ENCODE assay signal across 24 cellular contexts in the genomic region with DNA sequence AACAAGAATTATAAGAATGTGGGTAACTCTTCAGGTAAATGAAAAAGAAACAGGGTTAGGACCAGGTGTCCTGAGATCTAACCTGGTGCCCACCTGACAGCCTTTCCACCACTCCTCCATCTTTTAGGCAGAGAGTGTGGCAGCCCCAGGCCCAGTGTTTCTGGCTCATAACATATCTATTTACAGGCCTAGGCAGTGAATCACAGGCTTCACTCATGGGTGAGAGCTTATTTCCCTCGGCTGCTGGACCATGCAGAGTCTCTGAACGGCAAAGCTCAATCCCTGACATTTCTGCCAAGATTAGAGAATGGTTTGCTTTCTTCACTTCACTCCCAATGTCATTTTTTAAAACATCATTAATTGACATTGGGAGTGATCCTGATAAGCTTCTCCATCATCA.
DNase-seq lines count a peak whose midpoint lies in the region; TF ChIP-seq lines count a peak whose summit lies in the region.
"Had no signal": no experiment of that assay in that cellular context is flagged by ENCODE, and none has a peak within 500 bp of the region (broad histone marks: within the 10 kb centered on the region; RNA-seq: fewer than 3 reads in every experiment).

No MANE protein-coding gene starts in this region.

- WGBS in trophoblast cell (ENCODE audit: extremely low coverage, insufficient coverage, insufficient read length): no CpG with 5 or more reads among the region's 2 CpGs
- WGBS in transverse colon (ENCODE audit: low coverage in 1 of 2), 2 donors: 78 to 80% methylated on average over 1 to 2 of the region's 2 CpGs
- WGBS in endodermal cell (ENCODE audit: insufficient coverage in 1 of 2, insufficient read length in 1 of 2), 2 experiments: 86% methylated on average over 2 of the region's 2 CpGs; no CpG with 5 or more reads in 1 of the 2 experiments

- H3K9me3 ChIP-seq in adipocyte (ENCODE audit: control insufficient read depth, low read length) (no peaks in the 10 kb centered on the region), trophoblast cell (ENCODE audit: insufficient read depth, low read depth, low read length) (no peaks in the 10 kb centered on the region), transverse colon (no peaks in the 10 kb centered on the region), endodermal cell (ENCODE audit: control insufficient read depth, low read length) (no peaks in the 10 kb centered on the region)
- H3K9me3 ChIP-seq: SJCRH30 had no signal

- no peak overlapping the region for H4K91ac ChIP-seq in trophoblast cell (ENCODE audit: low read depth, low read length)

- no peaks in the 10 kb centered on the region for H3K4me1 ChIP-seq in adipocyte (ENCODE audit: control insufficient read depth, insufficient read depth, low read length)
- peaks cover 6% of the 10 kb centered on the region in 2 experiments for H3K4me1 ChIP-seq in trophoblast cell (ENCODE audit: control insufficient read depth in 1 of 2, insufficient read depth in 2 of 2, low read length in 2 of 2)
- peaks cover 0 to 3% (median 0%) of the 10 kb centered on the region in 4 donors for H3K4me1 ChIP-seq in transverse colon
- H3K4me1 ChIP-seq in endodermal cell (ENCODE audit: control insufficient read depth, insufficient read depth, low read length): peaks cover 5% of the 10 kb centered on the region
- H3K4me1 ChIP-seq: SJCRH30 had no signal

- TF ChIP-seq CTCF in transverse colon (IDR thresholded peaks at IDR 0.05): no peak
- no peak for TF ChIP-seq CTCF in endodermal cell (conservative IDR thresholded peaks at IDR 0.05)

- H2AFZ ChIP-seq in trophoblast cell (ENCODE audit: insufficient read depth, low read length, poor library complexity): no peak overlapping the region
- H2AFZ ChIP-seq: GM23338 had no signal

- H3K79me1 ChIP-seq in trophoblast cell (ENCODE audit: low read length): peaks cover 4% of the 10 kb centered on the region

- no peak for TF ChIP-seq EP300 in transverse colon (IDR thresholded peaks at IDR 0.05; ENCODE audit: low read depth)

- no peak overlapping the region for H3K4me2 ChIP-seq in trophoblast cell (ENCODE audit: low read length)
- H3K4me2 ChIP-seq: BLaER1, GM23338 had no signal

- peaks cover 2% of the 10 kb centered on the region for H3K79me2 ChIP-seq in trophoblast cell (ENCODE audit: control insufficient read depth, insufficient read depth, low read length, poor library complexity)

- no peaks in the 10 kb centered on the region for H3K9me3 Mint-ChIP-seq in endodermal cell
- H3K9me3 Mint-ChIP-seq: GM23338, H9 had no signal

- no peak for TF ChIP-seq POLR2A in transverse colon (IDR thresholded peaks at IDR 0.05)

- intact Hi-C loops in transverse colon (cut with DNase I; ENCODE audit: low total_unique reads): no loop called here

- H3K4ac ChIP-seq in trophoblast cell (ENCODE audit: low read depth, low read length): no peak overlapping the region

- no peaks in the 10 kb centered on the region for H3K36me3 Mint-ChIP-seq in endodermal cell (ENCODE audit: low read depth)
- H3K36me3 Mint-ChIP-seq: CD4-positive, CD25-positive, alpha-beta regulatory T cell had no signal

- H2AK5ac ChIP-seq in trophoblast cell (ENCODE audit: low read length): no peak overlapping the region

- H4K12ac ChIP-seq in trophoblast cell (ENCODE audit: low read depth, low read length): no peak overlapping the region

- no peaks in the 10 kb centered on the region for H3K27me3 Mint-ChIP-seq in endodermal cell (ENCODE audit: insufficient read depth)
- H3K27me3 Mint-ChIP-seq: CD4-positive, CD25-positive, alpha-beta regulatory T cell had no signal

- no peak overlapping the region for H3K4me3 Mint-ChIP-seq in endodermal cell
- H3K4me3 Mint-ChIP-seq: CD4-positive, CD25-positive, alpha-beta regulatory T cell; GM23338; H9 had no signal

- DNase-seq in adipocyte (ENCODE audit: low read depth) (peak; percentile 14), fibroblast of peridontal ligament (ENCODE audit: extremely low read depth) (peak; percentile 37), trophoblast cell (peak; percentile 16 to 29), transverse colon (no peak), endodermal cell (no peak), NCI-H510A (lab: John Stamatoyannopoulos, UW) (no peak), NCI-H1105 (lab: John Stamatoyannopoulos, UW) (no peak)
- DNase-seq: CD4-positive, CD25-positive, alpha-beta regulatory T cell; DMS153; DND-41; H9; NCI-H1048; NCI-H1417 treated with DMSO at 0.1 percent for 48 hours; NCI-H1694 treated with DMSO at 0.1 percent for 48 hours; NCI-H2081 treated with DMSO at 0.1 percent for 48 hours; NCI-H2171; NCI-H345; NCI-H524; NCI-H82; NK-92 treated with Interleukin-12 subunit alpha and Interleukin-12 subunit beta, amount 100 ng/mL, for 24 hours; PC-3; SJCRH30 had no signal

- no peak overlapping the region for H3K18ac ChIP-seq in trophoblast cell (ENCODE audit: low read length)

- H3K14ac ChIP-seq in trophoblast cell (ENCODE audit: low read length): no peak overlapping the region

- H3K4me1 Mint-ChIP-seq in endodermal cell: peaks cover 12% of the 10 kb centered on the region

- H3K27ac ChIP-seq in trophoblast cell (ENCODE audit: low read depth, low read length) (no peak overlapping the region), transverse colon (peak overlapping the region in 3 of 4 donors; percentile 7 to 36 (median 13)), endodermal cell (ENCODE audit: low read depth, low read length) (no peak overlapping the region)
- H3K27ac ChIP-seq: BLaER1, SJCRH30 had no signal

- H3K4me3 ChIP-seq in adipocyte (ENCODE audit: low read length) (no peak overlapping the region), trophoblast cell (ENCODE audit: low read depth, low read length) (no peak overlapping the region), transverse colon (no peak overlapping the region), endodermal cell (ENCODE audit: low read length) (no peak overlapping the region)
- H3K4me3 ChIP-seq: BLaER1, GM23338, SJCRH30 had no signal

- H4K8ac ChIP-seq in trophoblast cell (ENCODE audit: low read depth, low read length): no peak overlapping the region

- H3K36me3 ChIP-seq in adipocyte (ENCODE audit: control insufficient read depth, insufficient read depth, low read length, severe bottlenecking) (no peaks in the 10 kb centered on the region), trophoblast cell (ENCODE audit: control insufficient read depth in 1 of 2, insufficient read depth in 2 of 2, low read length in 2 of 2) (no peaks in the 10 kb centered on the region), transverse colon (no peaks in the 10 kb centered on the region), endodermal cell (ENCODE audit: control insufficient read depth, insufficient read depth, low read length) (no peaks in the 10 kb centered on the region)
- H3K36me3 ChIP-seq: BLaER1, SJCRH30 had no signal

- H3K23ac ChIP-seq in trophoblast cell (ENCODE audit: low read length): no peak overlapping the region

- H2BK12ac ChIP-seq in trophoblast cell (ENCODE audit: low read length): no peak overlapping the region

- in situ Hi-C loops in transverse colon (cut with MboI; ENCODE audit: low pct_ligation_motif_present in 1 of 4, low pct_unique_long_range_greater_than_20kb in 1 of 4, low sequenced_read_pairs in 3 of 4): no loop called here

- H3K27me3 ChIP-seq in adipocyte (replicated peaks; ENCODE audit: control insufficient read depth, insufficient read depth, low read length): no peaks in the 10 kb centered on the region
- no peaks in the 10 kb centered on the region for H3K27me3 ChIP-seq in trophoblast cell (ENCODE audit: insufficient read depth, low read length)
- no peaks in the 10 kb centered on the region for H3K27me3 ChIP-seq in transverse colon
- no peaks in the 10 kb centered on the region for H3K27me3 ChIP-seq in endodermal cell (ENCODE audit: control insufficient read depth, insufficient read depth, low read length, poor library complexity, severe bottlenecking)
- H3K27me3 ChIP-seq: BLaER1, SJCRH30 had no signal

- no peak overlapping the region for H2BK120ac ChIP-seq in trophoblast cell (ENCODE audit: insufficient read depth, low read length, poor library complexity)

- H3K27ac Mint-ChIP-seq in endodermal cell: no peak overlapping the region
- H3K27ac Mint-ChIP-seq: CD4-positive, CD25-positive, alpha-beta regulatory T cell; GM23338; H9 had no signal

- H3K9ac ChIP-seq in adipocyte (ENCODE audit: low read length) (no peak overlapping the region), trophoblast cell (ENCODE audit: low read length) (no peak overlapping the region), endodermal cell (ENCODE audit: extremely low read depth, low read length, poor library complexity, severe bottlenecking) (no peak overlapping the region)
- H3K9ac ChIP-seq: BLaER1 had no signal

- H2BK5ac ChIP-seq in trophoblast cell (ENCODE audit: low read depth, low read length, poor library complexity): no peak overlapping the region

Comparison
In these comparisons a context has a peak if more than half of its experiments do, and no peak if none do; other contexts are left out.
1. DNase-seq: peak in adipocyte (single experiment), fibroblast of peridontal ligament (single experiment) and trophoblast cell (2 of 2); none in transverse colon (single experiment), endodermal cell (single experiment), NCI-H510A (single experiment) and NCI-H1105 (single experiment).
2. H3K27ac ChIP-seq: peak in transverse colon (3 of 4); none in trophoblast cell (single experiment) and endodermal cell (single experiment).